Comparison of ENCODE assay signal across 1 cellular context in genomic region chr12:121295746-121296617, GRCh38.
A peak's percentile ranks its signal among the peaks of the same experiment; 100 is the strongest.
TF ChIP-seq lines count a peak whose summit lies in the region.

No MANE protein-coding gene starts in this region.

TF ChIP-seq in HepG2, 621 proteins besides CTCF, POLR2A, EP300 and RAD21 (continued from another document and continues in another):
- TF ChIP-seq MAZ (IDR thresholded peaks at IDR 0.05; ENCODE audit: borderline replicate concordance, low read depth, low read length) (no peak), MAZ (CRISPR knock-in tag; IDR thresholded peaks at IDR 0.05; ENCODE audit: low read depth) (peak; percentile 1; the same call in 1 of the 2 replicates), ZSCAN21 (CRISPR knock-in tag; IDR thresholded peaks at IDR 0.05; ENCODE audit: borderline replicate concordance) (0 out of 2 replicates have a peak, but pooled peaks have one; percentile 27), TGIF2 (CRISPR knock-in tag; IDR thresholded peaks at IDR 0.05) (peak; percentile 86), SPEN (CRISPR knock-in tag; IDR thresholded peaks at IDR 0.05; ENCODE audit: low read depth) (0 out of 2 replicates have a peak, but pooled peaks have one; percentile 17), HMGXB4 (CRISPR knock-in tag; IDR thresholded peaks at IDR 0.05; ENCODE audit: borderline replicate concordance in 1 of 2, low read depth in 1 of 2) (peak in 1 of 2 experiments; percentile 12; a peak in 1 of 4 replicates), HNRNPL (IDR thresholded peaks at IDR 0.05; ENCODE audit: low read depth, low read length) (peak; percentile 51; the same call in 1 of the 2 replicates), PLSCR1 (CRISPR knock-in tag; IDR thresholded peaks at IDR 0.05; ENCODE audit: borderline replicate concordance) (no peak), POLR2AphosphoS5 (IDR thresholded peaks at IDR 0.05; ENCODE audit: low read depth, low read length) (no peak), SMAD3 (CRISPR knock-in tag; IDR thresholded peaks at IDR 0.05) (no peak), ZNF232 (CRISPR knock-in tag; IDR thresholded peaks at IDR 0.05; ENCODE audit: borderline replicate concordance) (0 out of 2 replicates have a peak, but pooled peaks have one; percentile 23), SRF (IDR thresholded peaks at IDR 0.05; ENCODE audit: low read depth, low read length) (no peak), NFE2L1 (CRISPR knock-in tag; IDR thresholded peaks at IDR 0.05; ENCODE audit: borderline replicate concordance) (peak; percentile 5; the same call in 1 of the 2 replicates), KLF15 (CRISPR knock-in tag; IDR thresholded peaks at IDR 0.05; ENCODE audit: borderline replicate concordance) (no peak), CENPX (CRISPR knock-in tag; IDR thresholded peaks at IDR 0.05) (no peak), TOPORS (CRISPR knock-in tag; IDR thresholded peaks at IDR 0.05) (0 out of 2 replicates have a peak, but pooled peaks have one; percentile 27), ZSCAN29 (CRISPR knock-in tag; conservative IDR thresholded peaks at IDR 0.05) (no peak), ZMAT5 (CRISPR knock-in tag; IDR thresholded peaks at IDR 0.05; ENCODE audit: borderline replicate concordance, low read depth) (no peak), HDAC6 (IDR thresholded peaks at IDR 0.05; ENCODE audit: low read depth, low read length) (no peak), RBFOX2 (IDR thresholded peaks at IDR 0.05; ENCODE audit: low read depth, low read length) (peak; percentile 66; the same call in 1 of the 2 replicates), PHF21A (CRISPR knock-in tag; IDR thresholded peaks at IDR 0.05) (no peak), MXI1 (IDR thresholded peaks at IDR 0.05; ENCODE audit: borderline replicate concordance, low read depth, low read length) (peak; percentile 62; the same call in 1 of the 3 replicates), ZNF280B (CRISPR knock-in tag; IDR thresholded peaks at IDR 0.05; ENCODE audit: borderline replicate concordance) (no peak), ZNF558 (CRISPR knock-in tag; IDR thresholded peaks at IDR 0.05; ENCODE audit: borderline replicate concordance) (0 out of 2 replicates have a peak, but pooled peaks have one; percentile 7)
- TF ChIP-seq, protein P1, sequence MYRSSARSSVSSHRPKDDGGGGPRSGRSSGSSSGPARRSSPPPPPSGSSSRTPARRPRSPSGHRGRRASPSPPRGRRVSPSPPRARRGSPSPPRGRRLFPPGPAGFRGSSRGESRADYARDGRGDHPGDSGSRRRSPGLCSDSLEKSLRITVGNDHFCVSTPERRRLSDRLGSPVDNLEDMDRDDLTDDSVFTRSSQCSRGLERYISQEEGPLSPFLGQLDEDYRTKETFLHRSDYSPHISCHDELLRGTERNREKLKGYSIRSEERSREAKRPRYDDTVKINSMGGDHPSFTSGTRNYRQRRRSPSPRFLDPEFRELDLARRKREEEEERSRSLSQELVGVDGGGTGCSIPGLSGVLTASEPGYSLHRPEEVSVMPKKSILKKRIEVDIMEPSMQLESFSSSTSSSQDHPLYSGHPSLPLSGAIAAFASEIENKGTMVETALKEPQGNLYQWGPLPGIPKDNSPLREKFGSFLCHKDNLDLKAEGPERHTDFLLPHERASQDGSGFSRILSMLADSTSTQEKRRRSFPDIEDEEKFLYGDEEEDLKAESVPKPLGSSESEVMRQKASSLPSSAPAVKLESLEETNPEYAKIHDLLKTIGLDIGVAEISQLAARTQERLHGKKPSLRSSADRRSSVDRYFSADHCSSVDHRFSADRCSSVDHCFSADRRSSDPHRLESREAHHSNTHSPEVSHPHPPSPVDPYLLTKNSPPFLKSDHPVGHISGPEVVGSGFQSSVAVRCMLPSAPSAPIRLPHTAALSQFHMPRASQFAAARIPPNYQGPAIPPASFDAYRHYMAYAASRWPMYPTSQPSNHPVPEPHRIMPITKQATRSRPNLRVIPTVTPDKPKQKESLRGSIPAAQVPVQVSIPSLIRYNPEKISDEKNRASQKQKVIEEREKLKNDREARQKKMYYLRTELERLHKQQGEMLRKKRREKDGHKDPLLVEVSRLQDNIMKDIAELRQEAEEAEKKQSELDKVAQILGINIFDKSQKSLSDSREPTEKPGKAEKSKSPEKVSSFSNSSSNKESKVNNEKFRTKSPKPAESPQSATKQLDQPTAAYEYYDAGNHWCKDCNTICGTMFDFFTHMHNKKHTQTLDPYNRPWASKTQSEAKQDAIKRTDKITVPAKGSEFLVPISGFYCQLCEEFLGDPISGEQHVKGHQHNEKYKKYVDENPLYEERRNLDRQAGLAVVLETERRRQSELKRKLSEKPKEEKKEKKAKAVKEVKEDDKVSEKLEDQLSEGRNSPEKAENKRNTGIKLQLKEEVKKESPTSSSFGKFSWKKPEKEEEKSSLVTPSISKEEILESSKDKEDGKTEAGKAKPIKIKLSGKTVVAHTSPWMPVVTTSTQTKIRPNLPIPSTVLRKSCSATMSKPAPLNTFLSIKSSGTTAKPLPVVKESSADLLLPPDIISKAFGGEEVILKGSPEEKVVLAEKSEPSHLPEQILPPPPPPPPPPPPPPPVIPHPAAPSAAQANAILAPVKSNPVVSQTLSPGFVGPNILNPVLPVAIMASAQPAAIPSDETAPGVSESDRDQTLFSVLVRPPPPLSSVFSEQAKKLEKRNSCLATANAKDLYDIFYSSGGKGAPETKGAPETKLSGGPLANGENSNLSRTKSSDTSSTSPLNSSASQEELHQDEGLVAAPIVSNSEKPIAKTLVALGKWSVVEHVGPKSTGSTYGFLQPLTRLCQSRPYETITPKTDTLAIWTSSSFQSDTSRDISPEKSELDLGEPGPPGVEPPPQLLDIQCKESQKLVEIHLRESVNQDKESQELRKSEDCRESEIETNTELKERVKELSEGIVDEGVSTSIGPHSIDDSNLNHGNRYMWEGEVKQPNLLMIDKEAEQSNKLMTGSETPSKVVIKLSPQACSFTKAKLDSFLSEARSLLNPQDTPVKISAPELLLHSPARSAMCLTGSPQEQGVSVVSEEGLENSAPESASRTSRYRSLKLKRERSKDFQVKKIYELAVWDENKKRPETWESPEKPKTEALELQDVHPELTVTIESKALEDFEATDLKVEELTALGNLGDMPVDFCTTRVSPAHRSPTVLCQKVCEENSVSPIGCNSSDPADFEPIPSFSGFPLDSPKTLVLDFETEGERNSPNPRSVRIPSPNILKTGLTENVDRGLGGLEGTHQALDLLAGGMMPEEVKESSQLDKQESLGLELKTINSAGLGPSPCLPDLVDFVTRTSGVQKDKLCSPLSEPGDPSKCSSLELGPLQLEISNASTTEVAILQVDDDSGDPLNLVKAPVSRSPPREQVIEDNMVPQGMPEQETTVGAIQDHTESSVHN (CRISPR knock-in tag; IDR thresholded peaks at IDR 0.05) = peak; percentile 63; the same call in 1 of the 2 replicates
- TF ChIP-seq, protein P2, sequence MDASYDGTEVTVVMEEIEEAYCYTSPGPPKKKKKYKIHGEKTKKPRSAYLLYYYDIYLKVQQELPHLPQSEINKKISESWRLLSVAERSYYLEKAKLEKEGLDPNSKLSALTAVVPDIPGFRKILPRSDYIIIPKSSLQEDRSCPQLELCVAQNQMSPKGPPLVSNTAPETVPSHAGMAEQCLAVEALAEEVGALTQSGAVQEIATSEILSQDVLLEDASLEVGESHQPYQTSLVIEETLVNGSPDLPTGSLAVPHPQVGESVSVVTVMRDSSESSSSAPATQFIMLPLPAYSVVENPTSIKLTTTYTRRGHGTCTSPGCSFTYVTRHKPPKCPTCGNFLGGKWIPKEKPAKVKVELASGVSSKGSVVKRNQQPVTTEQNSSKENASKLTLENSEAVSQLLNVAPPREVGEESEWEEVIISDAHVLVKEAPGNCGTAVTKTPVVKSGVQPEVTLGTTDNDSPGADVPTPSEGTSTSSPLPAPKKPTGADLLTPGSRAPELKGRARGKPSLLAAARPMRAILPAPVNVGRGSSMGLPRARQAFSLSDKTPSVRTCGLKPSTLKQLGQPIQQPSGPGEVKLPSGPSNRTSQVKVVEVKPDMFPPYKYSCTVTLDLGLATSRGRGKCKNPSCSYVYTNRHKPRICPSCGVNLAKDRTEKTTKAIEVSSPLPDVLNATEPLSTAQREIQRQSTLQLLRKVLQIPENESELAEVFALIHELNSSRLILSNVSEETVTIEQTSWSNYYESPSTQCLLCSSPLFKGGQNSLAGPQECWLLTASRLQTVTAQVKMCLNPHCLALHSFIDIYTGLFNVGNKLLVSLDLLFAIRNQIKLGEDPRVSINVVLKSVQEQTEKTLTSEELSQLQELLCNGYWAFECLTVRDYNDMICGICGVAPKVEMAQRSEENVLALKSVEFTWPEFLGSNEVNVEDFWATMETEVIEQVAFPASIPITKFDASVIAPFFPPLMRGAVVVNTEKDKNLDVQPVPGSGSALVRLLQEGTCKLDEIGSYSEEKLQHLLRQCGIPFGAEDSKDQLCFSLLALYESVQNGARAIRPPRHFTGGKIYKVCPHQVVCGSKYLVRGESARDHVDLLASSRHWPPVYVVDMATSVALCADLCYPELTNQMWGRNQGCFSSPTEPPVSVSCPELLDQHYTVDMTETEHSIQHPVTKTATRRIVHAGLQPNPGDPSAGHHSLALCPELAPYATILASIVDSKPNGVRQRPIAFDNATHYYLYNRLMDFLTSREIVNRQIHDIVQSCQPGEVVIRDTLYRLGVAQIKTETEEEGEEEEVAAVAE (CRISPR knock-in tag; IDR thresholded peaks at IDR 0.05; ENCODE audit: borderline replicate concordance) = 0 out of 2 replicates have a peak, but pooled peaks have one; percentile 9
- TF ChIP-seq, protein P3, sequence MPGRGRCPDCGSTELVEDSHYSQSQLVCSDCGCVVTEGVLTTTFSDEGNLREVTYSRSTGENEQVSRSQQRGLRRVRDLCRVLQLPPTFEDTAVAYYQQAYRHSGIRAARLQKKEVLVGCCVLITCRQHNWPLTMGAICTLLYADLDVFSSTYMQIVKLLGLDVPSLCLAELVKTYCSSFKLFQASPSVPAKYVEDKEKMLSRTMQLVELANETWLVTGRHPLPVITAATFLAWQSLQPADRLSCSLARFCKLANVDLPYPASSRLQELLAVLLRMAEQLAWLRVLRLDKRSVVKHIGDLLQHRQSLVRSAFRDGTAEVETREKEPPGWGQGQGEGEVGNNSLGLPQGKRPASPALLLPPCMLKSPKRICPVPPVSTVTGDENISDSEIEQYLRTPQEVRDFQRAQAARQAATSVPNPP (CRISPR knock-in tag; IDR thresholded peaks at IDR 0.05) = no peak
- TF ChIP-seq, protein P4, sequence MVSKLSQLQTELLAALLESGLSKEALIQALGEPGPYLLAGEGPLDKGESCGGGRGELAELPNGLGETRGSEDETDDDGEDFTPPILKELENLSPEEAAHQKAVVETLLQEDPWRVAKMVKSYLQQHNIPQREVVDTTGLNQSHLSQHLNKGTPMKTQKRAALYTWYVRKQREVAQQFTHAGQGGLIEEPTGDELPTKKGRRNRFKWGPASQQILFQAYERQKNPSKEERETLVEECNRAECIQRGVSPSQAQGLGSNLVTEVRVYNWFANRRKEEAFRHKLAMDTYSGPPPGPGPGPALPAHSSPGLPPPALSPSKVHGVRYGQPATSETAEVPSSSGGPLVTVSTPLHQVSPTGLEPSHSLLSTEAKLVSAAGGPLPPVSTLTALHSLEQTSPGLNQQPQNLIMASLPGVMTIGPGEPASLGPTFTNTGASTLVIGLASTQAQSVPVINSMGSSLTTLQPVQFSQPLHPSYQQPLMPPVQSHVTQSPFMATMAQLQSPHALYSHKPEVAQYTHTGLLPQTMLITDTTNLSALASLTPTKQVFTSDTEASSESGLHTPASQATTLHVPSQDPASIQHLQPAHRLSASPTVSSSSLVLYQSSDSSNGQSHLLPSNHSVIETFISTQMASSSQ (IDR thresholded peaks at IDR 0.05; ENCODE audit: low read depth) = no peak
- TF ChIP-seq, protein P4 (CRISPR knock-in tag; IDR thresholded peaks at IDR 0.05; ENCODE audit: borderline replicate concordance) = no peak
- TF ChIP-seq, protein P5, sequence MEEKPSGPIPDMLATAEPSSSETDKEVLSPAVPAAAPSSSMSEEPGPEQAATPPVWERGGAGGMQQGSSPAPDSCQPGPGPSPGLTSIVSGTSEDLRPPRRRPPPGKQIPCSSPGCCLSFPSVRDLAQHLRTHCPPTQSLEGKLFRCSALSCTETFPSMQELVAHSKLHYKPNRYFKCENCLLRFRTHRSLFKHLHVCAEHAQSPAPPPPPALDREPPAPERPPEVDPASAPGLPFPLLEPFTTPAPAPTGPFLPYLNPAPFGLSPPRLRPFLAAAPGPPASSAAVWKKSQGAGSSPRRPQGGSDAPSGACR (CRISPR knock-in tag; IDR thresholded peaks at IDR 0.05) = no peak
